Comparison of ENCODE assay signal across 1 cellular context in genomic region chr19:10086904-10087256, GRCh38.
TF ChIP-seq lines count a peak whose summit lies in the region.

No MANE protein-coding gene starts in this region.

TF ChIP-seq in liver, 16 proteins besides CTCF, POLR2A, EP300 and RAD21 (continued from another document):
- TF ChIP-seq ATF3 (IDR thresholded peaks at IDR 0.05): no peak
